Comparison of ENCODE assay signal across 20 cellular contexts in genomic region chrX:104307341-104307740, GRCh38. TPM values are rescaled to one million over a fixed set of nuclear protein-coding genes. Genes with fewer than 3 reads are reported as not detected.
DNase-seq lines count a peak whose midpoint lies in the region; ATAC-seq and TF ChIP-seq lines count a peak whose summit lies in the region.
"Had no signal": no experiment of that assay in that cellular context is flagged by ENCODE, and none has a peak within 500 bp of the region (broad histone marks: within the 10 kb centered on the region; RNA-seq: fewer than 3 reads in every experiment).

No MANE protein-coding gene starts in this region.

- WGBS in thyroid gland, 2 donors, result 61 to 62% methylated on average over 5 of the region's 5 CpGs

- no peak overlapping the region; the same call in 1 of the 2 replicates for H3K27ac Mint-ChIP-seq in HFFc6
- H3K27ac Mint-ChIP-seq: CD4-positive, CD25-positive, alpha-beta regulatory T cell; CD8-positive, alpha-beta memory T cell; GM23338 had no signal

- no peak for TF ChIP-seq POLR2A in thyroid gland (IDR thresholded peaks at IDR 0.05)

- no peaks in the 10 kb centered on the region for H4K20me1 ChIP-seq in MM.1S (ENCODE audit: insufficient read depth, low read length)

- no peak overlapping the region for H3K27ac ChIP-seq in RWPE2 (ENCODE audit: poor library complexity, severe bottlenecking)
- H3K27ac ChIP-seq in foreskin keratinocyte, result no peak overlapping the region
- no peak overlapping the region for H3K27ac ChIP-seq in thyroid gland
- H3K27ac ChIP-seq in MM.1S (ENCODE audit: low read length), result no peak overlapping the region

- no peaks in the 10 kb centered on the region for H3K9me3 Mint-ChIP-seq in HFFc6
- H3K9me3 Mint-ChIP-seq: CD4-positive, CD25-positive, alpha-beta regulatory T cell; CD8-positive, alpha-beta memory T cell; GM23338 had no signal

- no peak for TF ChIP-seq CTCF in HFFc6 (IDR thresholded peaks at IDR 0.05)
- TF ChIP-seq CTCF in RWPE2 (IDR thresholded peaks at IDR 0.05; ENCODE audit: poor library complexity, severe bottlenecking), result no peak
- no peak for TF ChIP-seq CTCF in foreskin keratinocyte (conservative IDR thresholded peaks at IDR 0.05)
- no peak for TF ChIP-seq CTCF in thyroid gland (IDR thresholded peaks at IDR 0.05)
- TF ChIP-seq CTCF in MM.1S (IDR thresholded peaks at IDR 0.05; ENCODE audit: low read length), result no peak

- intact Hi-C loops in thyroid gland (cut with DNase I), result no loop called here

- H2AFZ ChIP-seq in MM.1S (ENCODE audit: low read length), result no peak overlapping the region
- H2AFZ ChIP-seq: GM23338 had no signal

- H3K4me1 Mint-ChIP-seq in HFFc6 (ENCODE audit: low read depth), result peaks cover 28% of the 10 kb centered on the region
- H3K4me1 Mint-ChIP-seq: CD4-positive, CD25-positive, alpha-beta regulatory T cell; CD8-positive, alpha-beta memory T cell had no signal

- DNase-seq in HFFc6 (peak; percentile 5), RWPE2 (ENCODE audit: low spot score) (no peak), foreskin keratinocyte (no peak), thyroid gland (no peak), hypothalamus (lab: John Stamatoyannopoulos, UW) (no peak), MM.1S (no peak), H7 (no peak)
- DNase-seq: ACHN; BE2C; C1 segment of cervical spinal cord; CD4-positive, CD25-positive, alpha-beta regulatory T cell; CD8-positive, alpha-beta memory T cell; COR-L47; DMS 273 treated with DMSO at 0.1 percent for 48 hours; DMS53; DND-41; GDM1; IMR-90 had no signal

- H3K4me3 ChIP-seq in RWPE2 (ENCODE audit: severe bottlenecking), result no peak overlapping the region
- no peak overlapping the region for H3K4me3 ChIP-seq in thyroid gland (replicated peaks in 1 of 3)
- no peak overlapping the region for H3K4me3 ChIP-seq in MM.1S (ENCODE audit: low read length)
- H3K4me3 ChIP-seq in H7 (ENCODE audit: insufficient read depth, low read depth, low read length), result no peak overlapping the region
- H3K4me3 ChIP-seq: GM23338 had no signal

- no peaks in the 10 kb centered on the region for H3K9me3 ChIP-seq in RWPE2 (ENCODE audit: severe bottlenecking)
- H3K9me3 ChIP-seq in thyroid gland, result no peaks in the 10 kb centered on the region
- H3K9me3 ChIP-seq in MM.1S (replicated peaks; ENCODE audit: insufficient read depth, low read length), result no peaks in the 10 kb centered on the region
- H3K9me3 ChIP-seq: BE2C had no signal

- ATAC-seq in RWPE2 (ENCODE audit: low read depth) (peak; percentile 52; the same call in 2 of the 3 replicates), foreskin keratinocyte (peak; percentile 41)
- ATAC-seq: GM23338, HCT116 had no signal

- H3K9ac ChIP-seq in MM.1S (ENCODE audit: low read length), result no peak overlapping the region

- H3K4me1 ChIP-seq in RWPE2 (ENCODE audit: insufficient read depth, poor library complexity, severe bottlenecking), result no peaks in the 10 kb centered on the region
- H3K4me1 ChIP-seq in foreskin keratinocyte, result no peaks in the 10 kb centered on the region
- H3K4me1 ChIP-seq in thyroid gland, result no peaks in the 10 kb centered on the region
- no peaks in the 10 kb centered on the region for H3K4me1 ChIP-seq in MM.1S (ENCODE audit: low read length)
- H3K4me1 ChIP-seq: BE2C had no signal

- H3K36me3 ChIP-seq in RWPE2 (ENCODE audit: low read depth) (no peaks in the 10 kb centered on the region), thyroid gland (no peaks in the 10 kb centered on the region), MM.1S (replicated peaks; ENCODE audit: insufficient read depth, low read length) (no peaks in the 10 kb centered on the region), H7 (replicated peaks; ENCODE audit: control insufficient read depth, insufficient read depth, low read length) (no peaks in the 10 kb centered on the region)
- H3K36me3 ChIP-seq: BE2C had no signal

- no peaks in the 10 kb centered on the region; the same call in 1 of the 2 replicates for H3K27me3 Mint-ChIP-seq in HFFc6 (ENCODE audit: insufficient read depth)

- no peaks in the 10 kb centered on the region for H3K36me3 Mint-ChIP-seq in HFFc6 (ENCODE audit: low read depth)
- H3K36me3 Mint-ChIP-seq: CD4-positive, CD25-positive, alpha-beta regulatory T cell; CD8-positive, alpha-beta memory T cell had no signal

- no peaks in the 10 kb centered on the region for H3K9me2 ChIP-seq in MM.1S (replicated peaks; ENCODE audit: insufficient read depth, low read length)

- no peak overlapping the region for H3K4me3 Mint-ChIP-seq in HFFc6
- H3K4me3 Mint-ChIP-seq: CD4-positive, CD25-positive, alpha-beta regulatory T cell; CD8-positive, alpha-beta memory T cell; GM23338 had no signal

- no peaks in the 10 kb centered on the region for H3K79me2 ChIP-seq in MM.1S (ENCODE audit: low read length)

- H3K27me3 ChIP-seq in RWPE2 (ENCODE audit: insufficient read depth, poor library complexity, severe bottlenecking) (no peaks in the 10 kb centered on the region), foreskin keratinocyte (no peaks in the 10 kb centered on the region), thyroid gland (no peaks in the 10 kb centered on the region), MM.1S (replicated peaks; ENCODE audit: insufficient read depth, low read length) (no peaks in the 10 kb centered on the region), H7 (ENCODE audit: control insufficient read depth, insufficient read depth, low read length) (no peaks in the 10 kb centered on the region)
- H3K27me3 ChIP-seq: BE2C had no signal

- H3F3A ChIP-seq in MM.1S (ENCODE audit: insufficient read depth, low read length), result no peaks in the 10 kb centered on the region

- no peak overlapping the region for H3K4me2 ChIP-seq in MM.1S (ENCODE audit: low read depth, low read length)
- H3K4me2 ChIP-seq: GM23338 had no signal

RNA-seq across cellular contexts. Expression of gene ESX1, which starts 52.6 kb away (rescaled TPM):
- not detected for total RNA-seq in HFFc6 (2021; fragmentation: NEBNext Ultra II Directional; extraction: Animal tissue kit (Norgen Biotek cat#: 25700))
- total RNA-seq in foreskin keratinocyte (not detected in 2 replicates), thyroid gland (not detected)
- polyA plus RNA-seq in foreskin keratinocyte, result not detected in 2 replicates
- not detected in 2 replicates for total RNA-seq in H7 (2014; rRNA removed; shearing (Covaris generic))
- total RNA-seq: CD4-positive, CD25-positive, alpha-beta regulatory T cell; CD8-positive, alpha-beta memory T cell; GM23338; IMR-90 had no signal
- polyA plus RNA-seq: CD4-positive, CD25-positive, alpha-beta regulatory T cell; CD8-positive, alpha-beta memory T cell; GM23338; IMR-90 had no signal
